Comparison of ENCODE assay signal across 17 cellular contexts in the genomic region with DNA sequence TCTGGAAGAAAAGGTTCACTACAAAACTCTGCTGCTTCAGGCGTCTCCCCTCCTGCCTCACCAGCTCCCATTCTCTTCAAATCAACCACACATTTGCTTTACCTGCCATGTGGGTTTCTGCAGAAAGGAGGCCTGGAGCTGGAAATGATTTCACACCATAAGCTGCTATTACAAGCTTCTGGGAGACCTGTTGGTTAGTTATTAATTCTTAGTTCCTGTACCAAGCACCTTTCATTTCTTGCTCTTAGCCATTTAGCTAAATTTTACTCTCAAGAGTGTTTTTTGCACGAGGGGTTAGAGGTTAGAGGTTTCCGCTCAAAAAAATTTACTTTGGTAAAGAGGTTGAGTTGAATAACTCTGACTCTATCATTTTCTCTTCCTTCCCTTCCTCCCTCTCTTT.
A peak's percentile ranks its signal among the peaks of the same experiment; 100 is the strongest.
DNase-seq lines count a peak whose midpoint lies in the region; ATAC-seq and TF ChIP-seq lines count a peak whose summit lies in the region.
"Had no signal": no experiment of that assay in that cellular context is flagged by ENCODE, and none has a peak within 500 bp of the region (broad histone marks: within the 10 kb centered on the region; RNA-seq: fewer than 3 reads in every experiment).

No MANE protein-coding gene starts in this region.

- no TSS peak for BruUV-seq in IMR-90 (replicated peaks; lab: Mats Ljungman, UMichigan)

- intact Hi-C loops in IMR-90 (cut with micrococcal nuclease) (no loop called here), vagina (cut with DNase I) (no loop called here)

- H3K4me2 ChIP-seq in IMR-90 (ENCODE audit: low read depth, low read length): no peak overlapping the region

- TF ChIP-seq RAD21 in IMR-90 (IDR thresholded peaks at IDR 0.05; ENCODE audit: low read length): no peak

- CTCF ChIA-PET in IMR-90 (lab: Yijun Ruan, JAX): no interaction called here

- H2AK5ac ChIP-seq in IMR-90 (ENCODE audit: low read depth, low read length): no peak overlapping the region

- peaks cover 17% of the 10 kb centered on the region for H3K36me3 ChIP-seq in IMR-90 (ENCODE audit: control insufficient read depth, insufficient read depth, low read length)
- no peaks in the 10 kb centered on the region for H3K36me3 ChIP-seq in vagina
- H3K36me3 ChIP-seq: stomach had no signal

- H4K5ac ChIP-seq in IMR-90 (ENCODE audit: low read depth, low read length): no peak overlapping the region

- H3K4me1 ChIP-seq in IMR-90 (ENCODE audit: control insufficient read depth, insufficient read depth, low read length) (peaks cover 17% of the 10 kb centered on the region), foreskin keratinocyte (peaks cover 10% of the 10 kb centered on the region), vagina (peaks cover 36% of the 10 kb centered on the region)

- no peaks in the 10 kb centered on the region for H3K9me3 ChIP-seq in IMR-90 (ENCODE audit: control insufficient read depth, insufficient read depth, low read length)
- no peaks in the 10 kb centered on the region for H3K9me3 ChIP-seq in vagina
- H3K9me3 ChIP-seq: stomach had no signal

- WGBS in IMR-90 (ENCODE audit: extremely low coverage in 2 of 2, insufficient read length in 1 of 2), 2 experiments: no CpG with 5 or more reads among the region's 3 CpGs

- H2BK120ac ChIP-seq in IMR-90 (ENCODE audit: low read depth, low read length): peak overlapping the region; percentile 8; the same call in 1 of the 2 replicates

- H4K8ac ChIP-seq in IMR-90 (ENCODE audit: low read depth in 2 of 2, low read length in 2 of 2): no peak overlapping the region

- TF ChIP-seq CTCF in IMR-90 (conservative IDR thresholded peaks at IDR 0.05; ENCODE audit: low read depth, low read length): no peak
- no peak for TF ChIP-seq CTCF in foreskin keratinocyte (conservative IDR thresholded peaks at IDR 0.05)
- no peak for TF ChIP-seq CTCF in vagina (IDR thresholded peaks at IDR 0.05)

- no peak overlapping the region for H4K91ac ChIP-seq in IMR-90 (ENCODE audit: insufficient read depth, low read depth, low read length)

- no peak overlapping the region for H3K14ac ChIP-seq in IMR-90 (replicated peaks; ENCODE audit: low read depth, low read length)

- ATAC-seq in GM19438 (IDR thresholded peaks at IDR 0.05; ENCODE audit: low read depth, unreplicated experiment): peak; percentile 93
- peak; percentile 90 for ATAC-seq in HG02678 (IDR thresholded peaks at IDR 0.05; ENCODE audit: unreplicated experiment)
- ATAC-seq in IMR-90 (ENCODE audit: low read depth): no peak
- no peak for ATAC-seq in GM21367 (IDR thresholded peaks at IDR 0.05; ENCODE audit: unreplicated experiment)
- ATAC-seq in foreskin keratinocyte: no peak
- ATAC-seq: left ventricle myocardium superior had no signal

- no peak overlapping the region for H2AFZ ChIP-seq in IMR-90 (replicated peaks; ENCODE audit: low read length, poor library complexity)

- H2BK5ac ChIP-seq in IMR-90 (ENCODE audit: low read depth, low read length, poor library complexity, severe bottlenecking): no peak overlapping the region

- peaks cover 21% of the 10 kb centered on the region for H3K9me1 ChIP-seq in IMR-90 (ENCODE audit: insufficient read depth, low read length)

- H3K4me3 ChIP-seq in IMR-90 (ENCODE audit: insufficient read depth, low read depth, low read length) (no peak overlapping the region), vagina (no peak overlapping the region)
- H3K4me3 ChIP-seq: stomach had no signal

- no peak overlapping the region for H3K56ac ChIP-seq in IMR-90 (ENCODE audit: extremely low read depth, insufficient read depth, low read length)

- H3K27me3 ChIP-seq in IMR-90 (ENCODE audit: control insufficient read depth, insufficient read depth, low read length): no peaks in the 10 kb centered on the region
- H3K27me3 ChIP-seq in foreskin keratinocyte: no peaks in the 10 kb centered on the region
- H3K27me3 ChIP-seq in vagina: no peaks in the 10 kb centered on the region

- H3K23ac ChIP-seq in IMR-90 (ENCODE audit: low read depth, low read length): no peak overlapping the region

- no peak for TF ChIP-seq POLR2A in IMR-90 (IDR thresholded peaks at IDR 0.05; ENCODE audit: low read depth, low read length)
- TF ChIP-seq POLR2A in vagina (IDR thresholded peaks at IDR 0.05): no peak

- DNase-seq in IMR-90 (no peak), midbrain (lab: John Stamatoyannopoulos, UW) (no peak), foreskin keratinocyte (no peak), vagina (ENCODE audit: extremely low spot score in 2 of 2) (no peak)
- DNase-seq: activated CD4-positive, alpha-beta T cell treated with anti-CD3 and anti-CD28 coated beads, Interleukin-2, amount 50 U/mL, for 1 hour; activated naive CD8-positive, alpha-beta T cell treated with anti-CD3 and anti-CD28 coated beads for 36 hours; C1 segment of cervical spinal cord; DMS79; left ventricle myocardium superior; NCI-H1436 treated with DMSO at 0.1 percent for 48 hours; NCI-H345; SIG-M5; stomach; T1000 had no signal

- no peak overlapping the region for H3K18ac ChIP-seq in IMR-90 (ENCODE audit: low read depth, low read length)

- no peak overlapping the region for H2AK9ac ChIP-seq in IMR-90 (replicated peaks; ENCODE audit: low read depth, low read length, poor library complexity)

- H3K79me1 ChIP-seq in IMR-90 (ENCODE audit: low read depth in 1 of 2, low read length in 2 of 2): peaks cover 50 to 82% of the 10 kb centered on the region in 2 experiments

- in situ Hi-C loops in IMR-90 (cut with MboI; ENCODE audit: low sequenced_read_pairs): no loop called here

- H4K20me1 ChIP-seq in IMR-90 (ENCODE audit: insufficient read depth, low read length): 0 out of 2 replicates have a peak, but pooled peaks cover 4% of the 10 kb centered on the region

- no peak overlapping the region for H2BK20ac ChIP-seq in IMR-90 (ENCODE audit: low read depth, low read length)

- no peak overlapping the region for H2BK15ac ChIP-seq in IMR-90 (ENCODE audit: low read depth, low read length)

- no peak overlapping the region for H3K4ac ChIP-seq in IMR-90 (ENCODE audit: low read depth, low read length)

- dilution Hi-C loops in IMR-90 (cut with HindIII; ENCODE audit: low sequenced_read_pairs, unreplicated experiment): no loop called here

- H3K9ac ChIP-seq in IMR-90 (ENCODE audit: low read depth, low read length): no peak overlapping the region

- POLR2A ChIA-PET in IMR-90 (lab: Charles Lee; ENCODE audit: unreplicated experiment): no interaction called here

- no peak overlapping the region for H3K27ac ChIP-seq in IMR-90 (ENCODE audit: insufficient read depth, low read length)
- H3K27ac ChIP-seq in foreskin keratinocyte: no peak overlapping the region
- H3K27ac ChIP-seq in vagina: no peak overlapping the region

TF ChIP-seq in IMR-90, 13 proteins besides CTCF, POLR2A, EP300 and RAD21:
- TF ChIP-seq CHD1 (IDR thresholded peaks at IDR 0.05; ENCODE audit: low read depth, low read length): no peak
- no peak for TF ChIP-seq NFE2L2 (IDR thresholded peaks at IDR 0.05; ENCODE audit: low read depth, low read length)
- no peak for TF ChIP-seq CEBPB (IDR thresholded peaks at IDR 0.05; ENCODE audit: low read depth, low read length)
- no peak for TF ChIP-seq RFX5 (IDR thresholded peaks at IDR 0.05; ENCODE audit: low read depth, low read length)
- TF ChIP-seq MAZ (IDR thresholded peaks at IDR 0.05; ENCODE audit: borderline replicate concordance, low read depth, low read length): no peak
- TF ChIP-seq, protein P1, sequence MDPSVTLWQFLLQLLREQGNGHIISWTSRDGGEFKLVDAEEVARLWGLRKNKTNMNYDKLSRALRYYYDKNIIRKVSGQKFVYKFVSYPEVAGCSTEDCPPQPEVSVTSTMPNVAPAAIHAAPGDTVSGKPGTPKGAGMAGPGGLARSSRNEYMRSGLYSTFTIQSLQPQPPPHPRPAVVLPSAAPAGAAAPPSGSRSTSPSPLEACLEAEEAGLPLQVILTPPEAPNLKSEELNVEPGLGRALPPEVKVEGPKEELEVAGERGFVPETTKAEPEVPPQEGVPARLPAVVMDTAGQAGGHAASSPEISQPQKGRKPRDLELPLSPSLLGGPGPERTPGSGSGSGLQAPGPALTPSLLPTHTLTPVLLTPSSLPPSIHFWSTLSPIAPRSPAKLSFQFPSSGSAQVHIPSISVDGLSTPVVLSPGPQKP (IDR thresholded peaks at IDR 0.05; ENCODE audit: borderline replicate concordance, low read depth, low read length): no peak
- no peak for TF ChIP-seq MAFK (IDR thresholded peaks at IDR 0.05; ENCODE audit: low read depth, low read length)
- no peak for TF ChIP-seq FOS (IDR thresholded peaks at IDR 0.05; ENCODE audit: low read depth, low read length)
- TF ChIP-seq, protein P2, sequence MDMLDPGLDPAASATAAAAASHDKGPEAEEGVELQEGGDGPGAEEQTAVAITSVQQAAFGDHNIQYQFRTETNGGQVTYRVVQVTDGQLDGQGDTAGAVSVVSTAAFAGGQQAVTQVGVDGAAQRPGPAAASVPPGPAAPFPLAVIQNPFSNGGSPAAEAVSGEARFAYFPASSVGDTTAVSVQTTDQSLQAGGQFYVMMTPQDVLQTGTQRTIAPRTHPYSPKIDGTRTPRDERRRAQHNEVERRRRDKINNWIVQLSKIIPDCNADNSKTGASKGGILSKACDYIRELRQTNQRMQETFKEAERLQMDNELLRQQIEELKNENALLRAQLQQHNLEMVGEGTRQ (IDR thresholded peaks at IDR 0.05; ENCODE audit: low read depth, low read length): no peak

Comparison
In these comparisons a context has a peak if more than half of its experiments do, and no peak if none do; other contexts are left out.
1. ATAC-seq: peak in GM19438 (single experiment) and HG02678 (single experiment); none in IMR-90 (single experiment), GM21367 (single experiment) and foreskin keratinocyte (single experiment).